In genomic region chr17:29150191-29150590, GRCh38 we compare ENCODE assay signal across 2 cellular contexts.
TF ChIP-seq lines count a peak whose summit lies in the region.

No MANE protein-coding gene starts in this region.

TF ChIP-seq in HepG2, 621 proteins besides CTCF, POLR2A, EP300 and RAD21 (continued from another document):
- TF ChIP-seq ZNF597 (CRISPR knock-in tag; IDR thresholded peaks at IDR 0.05) (no peak), PTBP1 (IDR thresholded peaks at IDR 0.05; ENCODE audit: low read depth, low read length, poor library complexity, severe bottlenecking) (no peak), BHLHE40 (IDR thresholded peaks at IDR 0.05; ENCODE audit: low read length) (no peak), TCF7 (IDR thresholded peaks at IDR 0.05; ENCODE audit: low read depth) (no peak), RBM22 (optimal IDR thresholded peaks at IDR 0.05; ENCODE audit: low read length) (no peak), ZNF160 (CRISPR knock-in tag; IDR thresholded peaks at IDR 0.05) (no peak), ZIK1 (CRISPR knock-in tag; IDR thresholded peaks at IDR 0.05; ENCODE audit: borderline replicate concordance, low read depth) (no peak), ZNF570 (CRISPR knock-in tag; IDR thresholded peaks at IDR 0.05; ENCODE audit: borderline replicate concordance) (no peak)
- TF ChIP-seq, protein P1, sequence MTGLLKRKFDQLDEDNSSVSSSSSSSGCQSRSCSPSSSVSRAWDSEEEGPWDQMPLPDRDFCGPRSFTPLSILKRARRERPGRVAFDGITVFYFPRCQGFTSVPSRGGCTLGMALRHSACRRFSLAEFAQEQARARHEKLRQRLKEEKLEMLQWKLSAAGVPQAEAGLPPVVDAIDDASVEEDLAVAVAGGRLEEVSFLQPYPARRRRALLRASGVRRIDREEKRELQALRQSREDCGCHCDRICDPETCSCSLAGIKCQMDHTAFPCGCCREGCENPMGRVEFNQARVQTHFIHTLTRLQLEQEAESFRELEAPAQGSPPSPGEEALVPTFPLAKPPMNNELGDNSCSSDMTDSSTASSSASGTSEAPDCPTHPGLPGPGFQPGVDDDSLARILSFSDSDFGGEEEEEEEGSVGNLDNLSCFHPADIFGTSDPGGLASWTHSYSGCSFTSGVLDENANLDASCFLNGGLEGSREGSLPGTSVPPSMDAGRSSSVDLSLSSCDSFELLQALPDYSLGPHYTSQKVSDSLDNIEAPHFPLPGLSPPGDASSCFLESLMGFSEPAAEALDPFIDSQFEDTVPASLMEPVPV (CRISPR knock-in tag; IDR thresholded peaks at IDR 0.05) = no peak
- TF ChIP-seq, protein P2, sequence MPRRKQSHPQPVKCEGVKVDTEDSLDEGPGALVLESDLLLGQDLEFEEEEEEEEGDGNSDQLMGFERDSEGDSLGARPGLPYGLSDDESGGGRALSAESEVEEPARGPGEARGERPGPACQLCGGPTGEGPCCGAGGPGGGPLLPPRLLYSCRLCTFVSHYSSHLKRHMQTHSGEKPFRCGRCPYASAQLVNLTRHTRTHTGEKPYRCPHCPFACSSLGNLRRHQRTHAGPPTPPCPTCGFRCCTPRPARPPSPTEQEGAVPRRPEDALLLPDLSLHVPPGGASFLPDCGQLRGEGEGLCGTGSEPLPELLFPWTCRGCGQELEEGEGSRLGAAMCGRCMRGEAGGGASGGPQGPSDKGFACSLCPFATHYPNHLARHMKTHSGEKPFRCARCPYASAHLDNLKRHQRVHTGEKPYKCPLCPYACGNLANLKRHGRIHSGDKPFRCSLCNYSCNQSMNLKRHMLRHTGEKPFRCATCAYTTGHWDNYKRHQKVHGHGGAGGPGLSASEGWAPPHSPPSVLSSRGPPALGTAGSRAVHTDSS (CRISPR knock-in tag; conservative IDR thresholded peaks at IDR 0.05) = no peak

TF ChIP-seq in SK-N-SH treated with all-trans-retinoic acid at 6 μM for 48 hours, 23 proteins besides CTCF, POLR2A, EP300 and RAD21 (continued from another document):
- TF ChIP-seq CREB5 (CRISPR knock-in tag; IDR thresholded peaks at IDR 0.05; ENCODE audit: low read depth) = no peak
- TF ChIP-seq ZNF8 (CRISPR knock-in tag; IDR thresholded peaks at IDR 0.05) = no peak
- TF ChIP-seq POU6F1 (CRISPR knock-in tag; IDR thresholded peaks at IDR 0.05; ENCODE audit: borderline replicate concordance, low read depth) = no peak
- TF ChIP-seq ZNF70 (CRISPR knock-in tag; IDR thresholded peaks at IDR 0.05) = no peak
- TF ChIP-seq ESRRG (CRISPR knock-in tag; IDR thresholded peaks at IDR 0.05) = no peak
- TF ChIP-seq ISL1 (CRISPR knock-in tag; IDR thresholded peaks at IDR 0.05) = no peak
